1 cellular context compared by ENCODE assay signal in genomic region chr4:37715889-37716402, GRCh38.
TF ChIP-seq lines count a peak whose summit lies in the region.

No MANE protein-coding gene starts in this region.

TF ChIP-seq in GM12878, 131 proteins besides CTCF, POLR2A, EP300 and RAD21 (continued from another document and continues in another):
- TF ChIP-seq ZBTB4 (CRISPR knock-in tag; IDR thresholded peaks at IDR 0.05), result no peak
- TF ChIP-seq HDAC6 (IDR thresholded peaks at IDR 0.05; ENCODE audit: unreplicated experiment), result no peak
- TF ChIP-seq HDGF (IDR thresholded peaks at IDR 0.05), result no peak
- TF ChIP-seq CREB1 (IDR thresholded peaks at IDR 0.05; ENCODE audit: low read depth), result 0 out of 2 replicates have a peak, but pooled peaks have one; percentile 11
- TF ChIP-seq YY1 (IDR thresholded peaks at IDR 0.05; ENCODE audit: low read depth, low read length), result 0 out of 2 replicates have a peak, but pooled peaks have one; percentile 20
- TF ChIP-seq NFXL1 (IDR thresholded peaks at IDR 0.05; ENCODE audit: borderline replicate concordance), result no peak
- TF ChIP-seq EGR1 (IDR thresholded peaks at IDR 0.05; ENCODE audit: borderline replicate concordance in 1 of 2, low read depth in 2 of 2, low read length in 2 of 2), result no peak
- no peak for TF ChIP-seq RB1 (IDR thresholded peaks at IDR 0.05; ENCODE audit: borderline replicate concordance)
- TF ChIP-seq ATF3 (IDR thresholded peaks at IDR 0.05; ENCODE audit: borderline replicate concordance, extremely low read depth, low read depth, low read length), result no peak
- no peak; the same call in 1 of the 2 replicates for TF ChIP-seq POLR2AphosphoS5 (IDR thresholded peaks at IDR 0.05; ENCODE audit: low read length)
- no peak for TF ChIP-seq KAT2A (conservative IDR thresholded peaks at IDR 0.05; ENCODE audit: control insufficient read depth, low read depth, low read length)
- no peak for TF ChIP-seq RELA (IDR thresholded peaks at IDR 0.05; ENCODE audit: borderline replicate concordance, partially characterized antibody)
- no peak for TF ChIP-seq CHD2 (IDR thresholded peaks at IDR 0.05; ENCODE audit: borderline replicate concordance, low read depth, low read length)
- TF ChIP-seq RFX5 (IDR thresholded peaks at IDR 0.05; ENCODE audit: low read depth, low read length), result no peak
- no peak for TF ChIP-seq ZNF622 (IDR thresholded peaks at IDR 0.05)
- peak; percentile 61; the same call in 1 of the 2 replicates for TF ChIP-seq RUNX3 (IDR thresholded peaks at IDR 0.05; ENCODE audit: low read length)
- TF ChIP-seq ZBED1 (IDR thresholded peaks at IDR 0.05; ENCODE audit: borderline replicate concordance), result peak; percentile 75
- no peak for TF ChIP-seq SREBF1 (IDR thresholded peaks at IDR 0.05; ENCODE audit: low read length)
- peak; percentile 88 for TF ChIP-seq BCL11A (IDR thresholded peaks at IDR 0.05; ENCODE audit: low read depth, low read length)
- TF ChIP-seq MEF2B (IDR thresholded peaks at IDR 0.05; ENCODE audit: partially characterized antibody, poor library complexity, severe bottlenecking), result peak; percentile 63
- peak in 1 of 2 experiments; percentile 81; a peak in 2 of 4 replicates for TF ChIP-seq ETV6 (conservative IDR thresholded peaks at IDR 0.05 in 1 of 2, IDR thresholded peaks at IDR 0.05 in 1 of 2; ENCODE audit: borderline replicate concordance in 1 of 2, low read depth in 1 of 2)
- TF ChIP-seq CBX3 (IDR thresholded peaks at IDR 0.05; ENCODE audit: borderline replicate concordance, low read depth), result no peak
- TF ChIP-seq MEF2A (IDR thresholded peaks at IDR 0.05; ENCODE audit: insufficient read depth, low read depth, low read length), result peak; percentile 91
- TF ChIP-seq SUPT20H (IDR thresholded peaks at IDR 0.05; ENCODE audit: borderline replicate concordance, control insufficient read depth, low read depth, low read length), result no peak
- TF ChIP-seq PML (IDR thresholded peaks at IDR 0.05; ENCODE audit: low read length), result peak; percentile 61
- TF ChIP-seq RAD51 (IDR thresholded peaks at IDR 0.05), result no peak
- no peak for TF ChIP-seq JUND (IDR thresholded peaks at IDR 0.05; ENCODE audit: low read depth, low read length)
- TF ChIP-seq KLF5 (IDR thresholded peaks at IDR 0.05; ENCODE audit: partially characterized antibody), result no peak
- TF ChIP-seq EED (IDR thresholded peaks at IDR 0.05; ENCODE audit: low read depth), result peak; percentile 88
- no peak for TF ChIP-seq HSF1 (IDR thresholded peaks at IDR 0.05; ENCODE audit: low read depth, low read length)
- TF ChIP-seq SMAD5 (IDR thresholded peaks at IDR 0.05; ENCODE audit: low read depth), result no peak; the same call in 1 of the 2 replicates
- TF ChIP-seq ATF2 (IDR thresholded peaks at IDR 0.05; ENCODE audit: low read length), result peak; percentile 94
- no peak for TF ChIP-seq RBBP5 (conservative IDR thresholded peaks at IDR 0.05)
- no peak for TF ChIP-seq E4F1 (IDR thresholded peaks at IDR 0.05; ENCODE audit: borderline replicate concordance, partially characterized antibody)
- TF ChIP-seq TCF3 (IDR thresholded peaks at IDR 0.05; ENCODE audit: borderline replicate concordance, insufficient read depth, low read depth, low read length), result 0 out of 2 replicates have a peak, but pooled peaks have one; percentile 18
- TF ChIP-seq HCFC1 (IDR thresholded peaks at IDR 0.05; ENCODE audit: low read length), result no peak
- TF ChIP-seq MLLT1 (IDR thresholded peaks at IDR 0.05), result no peak
- TF ChIP-seq LARP7 (IDR thresholded peaks at IDR 0.05), result no peak
- TF ChIP-seq CBFB (IDR thresholded peaks at IDR 0.05; ENCODE audit: low read depth), result peak; percentile 37; the same call in 1 of the 2 replicates
- TF ChIP-seq NFYA (IDR thresholded peaks at IDR 0.05; ENCODE audit: borderline replicate concordance, low read depth, low read length), result no peak
- peak; percentile 94 for TF ChIP-seq SMAD1 (IDR thresholded peaks at IDR 0.05; ENCODE audit: low read depth, partially characterized antibody)
- TF ChIP-seq FOS (IDR thresholded peaks at IDR 0.05; ENCODE audit: borderline replicate concordance, extremely low read depth, insufficient read length), result no peak
- TF ChIP-seq ESRRA (IDR thresholded peaks at IDR 0.05; ENCODE audit: low read length), result 0 out of 2 replicates have a peak, but pooled peaks have one; percentile 22
- peak; percentile 81 for TF ChIP-seq SKIL (IDR thresholded peaks at IDR 0.05; ENCODE audit: low read depth, poor library complexity, severe bottlenecking)
- no peak for TF ChIP-seq TARDBP (IDR thresholded peaks at IDR 0.05; ENCODE audit: borderline replicate concordance)
- TF ChIP-seq IRF4 (IDR thresholded peaks at IDR 0.05; ENCODE audit: low read depth, low read length), result peak; percentile 60; the same call in 1 of the 2 replicates
- TF ChIP-seq MYC (IDR thresholded peaks at IDR 0.05; ENCODE audit: insufficient read depth, insufficient read length, insufficient replicate concordance, low read length, severe bottlenecking), result no peak
- no peak for TF ChIP-seq MYB (IDR thresholded peaks at IDR 0.05; ENCODE audit: borderline replicate concordance, low read depth, low read length)
- no peak for TF ChIP-seq CEBPB (IDR thresholded peaks at IDR 0.05; ENCODE audit: borderline replicate concordance in 1 of 2, low read depth in 2 of 2, low read length in 2 of 2)
- 0 out of 2 replicates have a peak, but pooled peaks have one; percentile 33 for TF ChIP-seq MXI1 (IDR thresholded peaks at IDR 0.05; ENCODE audit: low read depth, low read length)
- TF ChIP-seq ZBTB33 (IDR thresholded peaks at IDR 0.05), result no peak
- no peak for TF ChIP-seq ZNF24 (IDR thresholded peaks at IDR 0.05)
- no peak for TF ChIP-seq IRF3 (IDR thresholded peaks at IDR 0.05)
- TF ChIP-seq PAX5 (IDR thresholded peaks at IDR 0.05; ENCODE audit: borderline replicate concordance, low read depth, low read length), result peak; percentile 48; the same call in 1 of the 2 replicates
- TF ChIP-seq RCOR1 (conservative IDR thresholded peaks at IDR 0.05; ENCODE audit: low read depth, low read length), result no peak
